In the genomic region with DNA sequence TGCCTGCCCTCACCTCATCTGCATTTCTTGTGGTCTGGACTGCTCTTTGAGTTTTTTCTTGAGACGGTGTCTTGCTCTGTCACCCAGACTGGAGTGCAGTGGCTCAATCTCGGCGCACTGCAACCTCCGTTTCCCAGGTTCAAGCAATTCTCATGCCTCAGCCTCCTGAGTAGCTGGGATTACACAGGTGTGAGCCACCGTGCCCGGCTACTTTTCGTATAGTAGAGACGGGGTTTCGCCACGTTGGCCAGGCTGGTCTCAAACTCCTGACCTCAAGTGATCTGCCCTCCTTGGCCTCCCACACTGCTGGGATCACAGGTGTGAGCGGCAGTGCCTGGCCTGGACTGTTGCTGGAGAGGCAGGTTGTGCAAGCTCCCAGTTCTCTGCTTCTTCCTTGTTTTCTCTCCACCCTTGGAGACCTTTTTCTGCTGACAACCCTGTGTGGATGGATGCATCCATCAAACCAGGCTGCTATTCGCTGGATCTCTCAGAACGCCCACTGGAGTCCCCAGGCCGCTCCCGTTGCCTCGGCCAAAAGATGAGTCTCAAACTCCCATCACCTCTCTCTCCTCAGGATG, we compare ENCODE assay signal across 40 cellular contexts. TPM values are rescaled to one million over a fixed set of nuclear protein-coding genes. Genes with fewer than 3 reads are reported as not detected.
"Had no signal": no experiment of that assay in that cellular context is flagged by ENCODE, and none has a peak within 500 bp of the region (broad histone marks: within the 10 kb centered on the region; RNA-seq: fewer than 3 reads in every experiment).

No MANE protein-coding gene starts in this region.

- H3K4me3 Mint-ChIP-seq: activated CD4-positive, alpha-beta memory T cell treated with anti-CD3 and anti-CD28 coated beads, Interleukin-2, amount 10 ng/mL, durations not matched to agents 7 days and 5 days; activated CD4-positive, alpha-beta T cell treated with anti-CD3 and anti-CD28 coated beads for 36 hours; activated CD4-positive, alpha-beta T cell treated with anti-CD3 and anti-CD28 coated beads, Interleukin-2, amount 10 ng/mL, durations not matched to agents 7 days and 5 days; activated CD8-positive, alpha-beta memory T cell treated with anti-CD3 and anti-CD28 coated beads, Interleukin-2, amount 10 ng/mL, durations not matched to agents 7 days and 5 days; activated CD8-positive, alpha-beta T cell treated with anti-CD3 and anti-CD28 coated beads, Interleukin-2, amount 10 ng/mL, durations not matched to agents 7 days and 5 days; activated naive CD4-positive, alpha-beta T cell treated with anti-CD3 and anti-CD28 coated beads, Interleukin-2, amount 10 ng/mL, durations not matched to agents 7 days and 5 days; activated naive CD4-positive, alpha-beta T cell treated with anti-CD3 and anti-CD28 coated beads, Interleukin-2, amount 50 U/mL, for 24 hours; activated naive CD8-positive, alpha-beta T cell; activated naive CD8-positive, alpha-beta T cell treated with anti-CD3 and anti-CD28 coated beads, Interleukin-2, amount 10 ng/mL, durations not matched to agents 7 days and 5 days; activated naive CD8-positive, alpha-beta T cell treated with anti-CD3 and anti-CD28 coated beads, Interleukin-2, amount 50 U/mL, for 24 hours; activated T-cell treated with anti-CD3 and anti-CD28 coated beads, Interleukin-2, amount 50 U/mL, for 24 hours; brain; central memory CD8-positive, alpha-beta T cell; T-helper 1 cell treated with Interleukin-12 subunit alpha and Interleukin-12 subunit beta and Interleukin-4 antibody, amounts not matched to agents 30 μg/mL and 1 μg/mL, for 36 hours; T-helper 2 cell treated with Interferon-gamma antibody and Interleukin-4, amounts not matched to agents 5 μg/mL and 100 μg/mL, for 36 hours had no signal

- H3K27ac Mint-ChIP-seq: activated CD4-positive, alpha-beta memory T cell treated with anti-CD3 and anti-CD28 coated beads, Interleukin-2, amount 10 ng/mL, durations not matched to agents 7 days and 5 days; activated CD4-positive, alpha-beta T cell treated with anti-CD3 and anti-CD28 coated beads for 36 hours; activated CD4-positive, alpha-beta T cell treated with anti-CD3 and anti-CD28 coated beads, Interleukin-2, amount 10 ng/mL, durations not matched to agents 7 days and 5 days; activated CD8-positive, alpha-beta memory T cell treated with anti-CD3 and anti-CD28 coated beads, Interleukin-2, amount 10 ng/mL, durations not matched to agents 7 days and 5 days; activated CD8-positive, alpha-beta T cell treated with anti-CD3 and anti-CD28 coated beads, Interleukin-2, amount 10 ng/mL, durations not matched to agents 7 days and 5 days; activated naive CD4-positive, alpha-beta T cell treated with anti-CD3 and anti-CD28 coated beads, Interleukin-2, amount 10 ng/mL, durations not matched to agents 7 days and 5 days; activated naive CD4-positive, alpha-beta T cell treated with anti-CD3 and anti-CD28 coated beads, Interleukin-2, amount 50 U/mL, for 24 hours; activated naive CD8-positive, alpha-beta T cell; activated naive CD8-positive, alpha-beta T cell treated with anti-CD3 and anti-CD28 coated beads, Interleukin-2, amount 10 ng/mL, durations not matched to agents 7 days and 5 days; activated naive CD8-positive, alpha-beta T cell treated with anti-CD3 and anti-CD28 coated beads, Interleukin-2, amount 50 U/mL, for 24 hours; activated T-cell treated with anti-CD3 and anti-CD28 coated beads, Interleukin-2, amount 50 U/mL, for 24 hours; activated T-helper 2 cell treated with anti-CD3 and anti-CD28 coated beads, Interferon-gamma antibody, Interleukin-2, Interleukin-4, amounts not matched to agents 10 μg/mL and 5 μg/mL and 100 μg/mL, durations not matched to agents 14 hours and 24 hours and 36 hours; brain; T-helper 1 cell treated with Interleukin-12 subunit alpha and Interleukin-12 subunit beta and Interleukin-4 antibody, amounts not matched to agents 30 μg/mL and 1 μg/mL, for 36 hours; T-helper 2 cell treated with Interferon-gamma antibody and Interleukin-4, amounts not matched to agents 5 μg/mL and 100 μg/mL, for 36 hours had no signal

- H3K4me3 ChIP-seq: ascending aorta, cardiac muscle cell had no signal

- H3K4me1 Mint-ChIP-seq: activated CD4-positive, alpha-beta memory T cell treated with anti-CD3 and anti-CD28 coated beads, Interleukin-2, amount 10 ng/mL, durations not matched to agents 7 days and 5 days; activated CD4-positive, alpha-beta T cell treated with anti-CD3 and anti-CD28 coated beads, Interleukin-2, amount 10 ng/mL, durations not matched to agents 7 days and 5 days had no signal

- H3K27me3 Mint-ChIP-seq: activated CD4-positive, alpha-beta memory T cell treated with anti-CD3 and anti-CD28 coated beads, Interleukin-2, amount 10 ng/mL, durations not matched to agents 7 days and 5 days; activated CD4-positive, alpha-beta T cell treated with anti-CD3 and anti-CD28 coated beads, Interleukin-2, amount 10 ng/mL, durations not matched to agents 7 days and 5 days; activated naive CD8-positive, alpha-beta T cell; brain had no signal

- ATAC-seq: activated CD4-positive, alpha-beta T cell treated with anti-CD3 and anti-CD28 coated beads for 36 hours; activated CD4-positive, CD25-positive, alpha-beta regulatory T cell treated with anti-CD3 and anti-CD28 coated beads, Interleukin-2, amount 50 U/mL, for 24 hours; activated CD8-positive, alpha-beta memory T cell treated with anti-CD3 and anti-CD28 coated beads, Interleukin-2, amount 10 ng/mL, durations not matched to agents 7 days and 5 days; activated CD8-positive, alpha-beta T cell treated with anti-CD3 and anti-CD28 coated beads, Interleukin-2, amount 10 ng/mL, durations not matched to agents 7 days and 5 days; activated naive CD8-positive, alpha-beta T cell treated with anti-CD3 and anti-CD28 coated beads, Interleukin-2, amount 50 U/mL, for 24 hours had no signal

- H3K9me3 Mint-ChIP-seq: activated CD4-positive, alpha-beta memory T cell treated with anti-CD3 and anti-CD28 coated beads, Interleukin-2, amount 10 ng/mL, durations not matched to agents 7 days and 5 days; activated CD4-positive, alpha-beta T cell treated with anti-CD3 and anti-CD28 coated beads, Interleukin-2, amount 10 ng/mL, durations not matched to agents 7 days and 5 days; activated naive CD4-positive, alpha-beta T cell treated with anti-CD3 and anti-CD28 coated beads, Interleukin-2, amount 10 ng/mL, durations not matched to agents 7 days and 5 days; activated naive CD4-positive, alpha-beta T cell treated with anti-CD3 and anti-CD28 coated beads, Interleukin-2, amount 50 U/mL, for 24 hours; activated naive CD8-positive, alpha-beta T cell treated with anti-CD3 and anti-CD28 coated beads, Interleukin-2, amount 10 ng/mL, durations not matched to agents 7 days and 5 days; activated naive CD8-positive, alpha-beta T cell treated with anti-CD3 and anti-CD28 coated beads, Interleukin-2, amount 50 U/mL, for 24 hours; activated T-cell treated with anti-CD3 and anti-CD28 coated beads, Interleukin-2, amount 50 U/mL, for 24 hours; activated T-helper 2 cell treated with anti-CD3 and anti-CD28 coated beads, Interferon-gamma antibody, Interleukin-2, Interleukin-4, amounts not matched to agents 10 μg/mL and 5 μg/mL and 100 μg/mL, durations not matched to agents 14 hours and 24 hours and 36 hours; brain; central memory CD8-positive, alpha-beta T cell; T-helper 1 cell treated with Interleukin-12 subunit alpha and Interleukin-12 subunit beta and Interleukin-4 antibody, amounts not matched to agents 30 μg/mL and 1 μg/mL, for 36 hours; T-helper 2 cell treated with Interferon-gamma antibody and Interleukin-4, amounts not matched to agents 5 μg/mL and 100 μg/mL, for 36 hours had no signal

- H3K27me3 ChIP-seq: ascending aorta had no signal

- H3K27ac ChIP-seq: ascending aorta, cardiac muscle cell, VCaP had no signal

- H3K36me3 Mint-ChIP-seq: activated CD8-positive, alpha-beta memory T cell treated with anti-CD3 and anti-CD28 coated beads, Interleukin-2, amount 10 ng/mL, durations not matched to agents 7 days and 5 days; activated naive CD4-positive, alpha-beta T cell treated with anti-CD3 and anti-CD28 coated beads, Interleukin-2, amount 10 ng/mL, durations not matched to agents 7 days and 5 days; activated naive CD4-positive, alpha-beta T cell treated with anti-CD3 and anti-CD28 coated beads, Interleukin-2, amount 50 U/mL, for 24 hours; activated naive CD8-positive, alpha-beta T cell treated with anti-CD3 and anti-CD28 coated beads, Interleukin-2, amount 10 ng/mL, durations not matched to agents 7 days and 5 days had no signal

- H3K9me3 ChIP-seq: ascending aorta had no signal

- H3K36me3 ChIP-seq: cardiac muscle cell had no signal

- DNase-seq: activated CD4-positive, alpha-beta memory T cell treated with anti-CD3 and anti-CD28 coated beads, Interleukin-2, amount 10 ng/mL, durations not matched to agents 7 days and 5 days; activated CD4-positive, alpha-beta T cell treated with anti-CD3 and anti-CD28 coated beads for 1 hour; activated CD4-positive, alpha-beta T cell treated with anti-CD3 and anti-CD28 coated beads for 36 hours; activated CD4-positive, alpha-beta T cell treated with anti-CD3 and anti-CD28 coated beads for 48 hours; activated CD4-positive, alpha-beta T cell treated with anti-CD3 and anti-CD28 coated beads, Interleukin-2, amount 10 ng/mL, durations not matched to agents 7 days and 5 days; activated CD4-positive, alpha-beta T cell treated with anti-CD3 and anti-CD28 coated beads, Interleukin-2, amount 50 U/mL, for 48 hours; activated CD4-positive, CD25-positive, alpha-beta regulatory T cell; activated CD8-positive, alpha-beta memory T cell treated with anti-CD3 and anti-CD28 coated beads for 24 hours; activated CD8-positive, alpha-beta memory T cell treated with anti-CD3 and anti-CD28 coated beads, Interleukin-2, amount 10 ng/mL, durations not matched to agents 7 days and 5 days; activated CD8-positive, alpha-beta memory T cell treated with anti-CD3 and anti-CD28 coated beads, Interleukin-2, amount 50 U/mL, for 48 hours; activated CD8-positive, alpha-beta T cell treated with anti-CD3 and anti-CD28 coated beads, Interleukin-2, amount 10 ng/mL, durations not matched to agents 7 days and 5 days; activated effector memory CD4-positive, alpha-beta T cell treated with Interleukin-2 at 50 U/mL for 16 hours; activated gamma-delta T cell; activated naive CD4-positive, alpha-beta T cell treated with anti-CD3 and anti-CD28 coated beads, Interleukin-2, amount 10 ng/mL, durations not matched to agents 7 days and 5 days; activated naive CD4-positive, alpha-beta T cell treated with Interleukin-2 at 50 U/mL for 16 hours; activated naive CD8-positive, alpha-beta T cell treated with anti-CD3 and anti-CD28 coated beads, Interleukin-2, amount 10 ng/mL, durations not matched to agents 7 days and 5 days; activated naive CD8-positive, alpha-beta T cell treated with anti-CD3 and anti-CD28 coated beads, Interleukin-2, amount 50 U/mL, for 24 hours; activated T-cell treated with anti-CD3 and anti-CD28 coated beads, Interleukin-2, amount 50 U/mL, for 24 hours; activated T-cell treated with anti-CD3 and anti-CD28 coated beads, Interleukin-2, amount 50 U/mL, for 48 hours; amygdala; anterior cingulate cortex; caudate nucleus; cerebellar nuclear complex; T-helper 1 cell; T-helper 2 cell; T-helper 9 cell had no signal

RNA-seq across cellular contexts. Expression of a gene that starts 22.7 kb away (rescaled TPM):
- total RNA-seq: activated CD4-positive, alpha-beta memory T cell treated with anti-CD3 and anti-CD28 coated beads, Interleukin-2, amount 10 ng/mL, durations not matched to agents 7 days and 5 days; activated CD8-positive, alpha-beta memory T cell treated with anti-CD3 and anti-CD28 coated beads, Interleukin-2, amount 10 ng/mL, durations not matched to agents 7 days and 5 days had no signal

RNA-seq across cellular contexts. Expression of a gene that starts 35.1 kb away (rescaled TPM):
- total RNA-seq: activated CD4-positive, alpha-beta memory T cell treated with anti-CD3 and anti-CD28 coated beads, Interleukin-2, amount 10 ng/mL, durations not matched to agents 7 days and 5 days; activated CD4-positive, alpha-beta T cell treated with anti-CD3 and anti-CD28 coated beads for 36 hours; activated CD4-positive, alpha-beta T cell treated with anti-CD3 and anti-CD28 coated beads, Interleukin-2, amount 10 ng/mL, durations not matched to agents 7 days and 5 days; activated CD8-positive, alpha-beta memory T cell treated with anti-CD3 and anti-CD28 coated beads, Interleukin-2, amount 10 ng/mL, durations not matched to agents 7 days and 5 days; activated CD8-positive, alpha-beta T cell treated with anti-CD3 and anti-CD28 coated beads, Interleukin-2, amount 10 ng/mL, durations not matched to agents 7 days and 5 days; activated naive CD8-positive, alpha-beta T cell treated with anti-CD3 and anti-CD28 coated beads, Interleukin-2, amount 10 ng/mL, durations not matched to agents 7 days and 5 days; activated T-helper 2 cell treated with anti-CD3 and anti-CD28 coated beads, Interferon-gamma antibody, Interleukin-2, Interleukin-4, amounts not matched to agents 10 μg/mL and 5 μg/mL and 100 μg/mL, durations not matched to agents 14 hours and 24 hours and 36 hours; ascending aorta; bronchial epithelial cell; cardiac muscle cell; chondrocyte had no signal
- polyA plus RNA-seq: adipose tissue, cardiac muscle cell had no signal
